18 cellular contexts compared by ENCODE assay signal in the genomic region with DNA sequence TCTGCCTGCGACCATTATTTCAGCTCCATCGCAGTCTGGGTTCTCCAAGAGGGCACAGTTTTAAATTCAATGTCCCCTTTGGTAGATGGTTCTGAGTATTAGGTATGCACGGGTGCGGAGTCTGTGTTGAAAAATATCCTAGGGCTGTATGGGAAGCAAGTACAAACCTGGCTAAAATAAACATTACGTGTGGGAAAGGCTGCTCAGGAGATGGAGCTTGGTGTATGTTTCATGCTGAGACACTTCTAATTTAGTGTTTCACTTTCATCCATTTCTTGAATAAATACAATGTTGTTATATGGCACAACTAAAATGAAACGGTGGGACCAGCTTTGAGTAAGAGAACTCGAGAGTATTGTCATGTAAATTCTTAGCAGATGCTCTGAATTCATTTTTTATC.
DNase-seq lines count a peak whose midpoint lies in the region; ATAC-seq, FAIRE-seq and TF ChIP-seq lines count a peak whose summit lies in the region.
"Had no signal": no experiment of that assay in that cellular context is flagged by ENCODE, and none has a peak within 500 bp of the region (broad histone marks: within the 10 kb centered on the region; RNA-seq: fewer than 3 reads in every experiment).

No MANE protein-coding gene starts in this region.

- H4K20me1 ChIP-seq in keratinocyte (ENCODE audit: control insufficient read depth, extremely low read depth, insufficient read depth, low read length), result no peaks in the 10 kb centered on the region
- H4K20me1 ChIP-seq: BLaER1 had no signal

- H3K9ac ChIP-seq in keratinocyte (ENCODE audit: control insufficient read depth, extremely low read depth, insufficient read depth, low read length), result no peak overlapping the region
- H3K9ac ChIP-seq: BLaER1 had no signal

- H3K27me3 ChIP-seq in bronchial epithelial cell (ENCODE audit: control insufficient read depth, insufficient read depth, low read length) (no peaks in the 10 kb centered on the region), keratinocyte (ENCODE audit: control insufficient read depth, extremely low read depth, insufficient read depth, low read length) (peaks cover 10% of the 10 kb centered on the region), SJCRH30 (no peaks in the 10 kb centered on the region)
- H3K27me3 ChIP-seq: BLaER1 had no signal

- dilution Hi-C loops in keratinocyte (cut with MboI; ENCODE audit: extremely low pct_ligation_motif_present, low sequenced_read_pairs), result no loop called here

- no peak for TF ChIP-seq CTCF in RWPE1 (conservative IDR thresholded peaks at IDR 0.05; ENCODE audit: low read depth)
- no peak for TF ChIP-seq CTCF in bronchial epithelial cell (IDR thresholded peaks at IDR 0.05; ENCODE audit: insufficient read depth, low read length, severe bottlenecking)
- TF ChIP-seq CTCF in keratinocyte (optimal IDR thresholded peaks at IDR 0.05 in 1 of 3, IDR thresholded peaks at IDR 0.05 in 1 of 3, conservative IDR thresholded peaks at IDR 0.05 in 1 of 3; ENCODE audit: extremely low read depth in 1 of 3, insufficient read depth in 2 of 3, low read length in 3 of 3), result no peak

- peak overlapping the region; percentile 78 for H2AFZ ChIP-seq in keratinocyte (ENCODE audit: control insufficient read depth, low read length)

- no peaks in the 10 kb centered on the region for H3K79me2 ChIP-seq in keratinocyte (ENCODE audit: control insufficient read depth, insufficient read depth, low read length)

- FAIRE-seq in bronchial epithelial cell (lab: Jason Lieb, UNC) (peak; percentile 7), keratinocyte (lab: Jason Lieb, UNC) (no peak)
- FAIRE-seq: H1 had no signal

- H3K9me3 ChIP-seq in keratinocyte (ENCODE audit: control insufficient read depth, low read depth, low read length) (no peaks in the 10 kb centered on the region), SJCRH30 (replicated peaks) (no peaks in the 10 kb centered on the region)

- CTCF ChIA-PET in RWPE1 (lab: Yijun Ruan, JAX), result interaction anchor here (0.6 kb wide), 1 partner anchor 1025 kb away, joined by 3 read pairs; no protein-coding TSS in a partner anchor

- H3K4me1 ChIP-seq in keratinocyte (ENCODE audit: control insufficient read depth, extremely low read depth, insufficient read depth, low read length), result no peaks in the 10 kb centered on the region
- H3K4me1 ChIP-seq in SJCRH30, result no peaks in the 10 kb centered on the region
- H3K4me1 ChIP-seq: BLaER1 had no signal

- H3K27ac ChIP-seq in RWPE1, result no peak overlapping the region
- H3K27ac ChIP-seq in keratinocyte (ENCODE audit: control insufficient read depth, insufficient read depth, low read length), result no peak overlapping the region
- H3K27ac ChIP-seq in SJCRH30, result no peak overlapping the region
- H3K27ac ChIP-seq: BLaER1 had no signal

- no peaks in the 10 kb centered on the region for H3K9me1 ChIP-seq in keratinocyte (ENCODE audit: control insufficient read depth, extremely low read depth, insufficient read depth, low read length)

- DNase-seq in HPDE6-E6E7 (ENCODE audit: extremely low spot score) (peak; percentile 7), RWPE1 (ENCODE audit: low spot score) (peak; percentile 4), bronchial epithelial cell (ENCODE audit: low read depth) (peak; percentile 90), keratinocyte (ENCODE audit: low read depth, low spot score) (no peak), activated T-cell treated with anti-CD3 and anti-CD28 coated beads for 4 hours (no peak), SJCRH30 (no peak)
- DNase-seq: HFFc6, KG1, NCI-H1092 treated with DMSO at 0.1 percent for 48 hours, NCI-H187 treated with DMSO at 0.1 percent for 48 hours, NCI-H2227 treated with DMSO at 0.1 percent for 48 hours, NCI-H69, PC-3 had no signal

- peak overlapping the region; percentile 33 for H3K4me2 ChIP-seq in keratinocyte (ENCODE audit: control insufficient read depth, extremely low read depth, insufficient read depth, low read depth, low read length)
- H3K4me2 ChIP-seq: BLaER1 had no signal

- no peaks in the 10 kb centered on the region for H3K36me3 ChIP-seq in bronchial epithelial cell (ENCODE audit: control insufficient read depth, insufficient read depth, low read length)
- no peaks in the 10 kb centered on the region for H3K36me3 ChIP-seq in keratinocyte (ENCODE audit: control insufficient read depth in 2 of 2, extremely low read depth in 1 of 2, insufficient read depth in 2 of 2, low read length in 2 of 2)
- no peaks in the 10 kb centered on the region for H3K36me3 ChIP-seq in SJCRH30
- H3K36me3 ChIP-seq: BLaER1 had no signal

- H3K4me3 ChIP-seq in bronchial epithelial cell (ENCODE audit: low read depth, low read length) (no peak overlapping the region), keratinocyte (ENCODE audit: control insufficient read depth in 2 of 3, extremely low read depth in 1 of 3, insufficient read depth in 2 of 3, low read depth in 1 of 3, low read length in 3 of 3) (no peak overlapping the region), SJCRH30 (no peak overlapping the region)
- H3K4me3 ChIP-seq: BLaER1 had no signal

- no peak for ATAC-seq in HG03039 (IDR thresholded peaks at IDR 0.05; ENCODE audit: unreplicated experiment)
- ATAC-seq: PC-3, Right ventricle myocardium inferior, SK-N-SH treated with all-trans-retinoic acid at 6 μM for 48 hours had no signal

- POLR2A ChIA-PET in RWPE1 (lab: Yijun Ruan, JAX; ENCODE audit: low non-redundant PET), result no interaction called here

Comparison
In these comparisons a context has a peak if more than half of its experiments do, and no peak if none do; other contexts are left out.
1. DNase-seq: peak in HPDE6-E6E7 (single experiment), RWPE1 (single experiment) and bronchial epithelial cell (single experiment); none in keratinocyte (single experiment), activated T-cell treated with anti-CD3 and anti-CD28 coated beads for 4 hours (single experiment) and SJCRH30 (0 of 2).